Comparison of ENCODE assay signal across 28 cellular contexts in the genomic region with DNA sequence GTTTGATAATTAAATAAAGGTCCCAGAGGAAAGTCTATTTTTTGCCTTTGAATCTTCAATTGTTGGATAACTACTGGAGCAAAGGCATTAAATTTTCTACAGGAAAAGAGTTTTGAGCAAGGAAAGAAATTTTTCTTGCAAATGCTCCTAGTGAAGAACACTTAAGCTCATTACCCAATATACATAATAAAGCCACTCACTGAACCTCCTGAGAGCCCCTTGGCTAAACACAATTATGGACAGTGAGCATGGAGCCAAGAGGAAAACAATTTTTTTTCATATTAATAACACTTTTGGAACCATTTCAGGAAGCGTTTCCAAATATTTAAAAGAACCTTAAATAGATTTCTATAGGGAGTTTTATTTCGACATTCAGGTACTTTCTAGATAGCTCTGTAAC.
"Had no signal": no experiment of that assay in that cellular context is flagged by ENCODE, and none has a peak within 500 bp of the region (broad histone marks: within the 10 kb centered on the region; RNA-seq: fewer than 3 reads in every experiment).

No MANE protein-coding gene starts in this region.

- DNase-seq: colonic mucosa; effector CD8-positive, alpha-beta T cell; endodermal cell; foreskin fibroblast; gastrocnemius medialis; head of caudate nucleus; hippocampal formation; immature natural killer cell; islet precursor cell; kidney glomerular epithelial cell; left colon; left ventricle myocardium superior; lower lobe of right lung; naive thymus-derived CD8-positive, alpha-beta T cell; occipital lobe; ovary; posterior cingulate gyrus; psoas muscle; right cardiac atrium; sigmoid colon; stimulated activated CD4-positive, alpha-beta T cell treated with anti-CD3 and anti-CD28 coated beads, Interleukin-2, amount 100 ng/mL, for 24 hours; stimulated activated CD4-positive, alpha-beta T cell treated with anti-CD3 and anti-CD28 coated beads, Interleukin-4, amount 100 ng/mL, for 24 hours; stimulated activated naive CD4-positive, alpha-beta T cell treated with Interleukin-2 at 50 U/mL for 16 hours; stomach; tibial artery had no signal

- H3K4me3 ChIP-seq: colonic mucosa, gastrocnemius medialis, lower lobe of right lung, ovary, psoas muscle, sigmoid colon, stomach, tibial artery had no signal

- ATAC-seq: esophagus mucosa; gastrocnemius medialis; left colon; left ventricle myocardium superior; naive thymus-derived CD8-positive, alpha-beta T cell; psoas muscle; right cardiac atrium; stimulated activated effector memory CD8-positive, alpha-beta T cell treated with anti-CD3 and anti-CD28 coated beads, Interleukin-12 subunit alpha, Interleukin-12 subunit beta, amount 100 ng/mL, for 72 hours had no signal

- H3K27me3 ChIP-seq: colonic mucosa, gastrocnemius medialis, ovary, sigmoid colon, stomach, tibial artery had no signal

- H3K4me1 ChIP-seq: colonic mucosa, gastrocnemius medialis, lower lobe of right lung, psoas muscle, sigmoid colon, stomach, tibial artery had no signal

- H3K9me3 ChIP-seq: colonic mucosa, gastrocnemius medialis, lower lobe of right lung, ovary, psoas muscle, sigmoid colon, stomach, tibial artery had no signal

- H3K36me3 ChIP-seq: colonic mucosa, gastrocnemius medialis, lower lobe of right lung, ovary, sigmoid colon, stomach, tibial artery had no signal

- H3K27ac ChIP-seq: colonic mucosa, epithelial cell of prostate, gastrocnemius medialis, lower lobe of right lung, ovary, psoas muscle, sigmoid colon, stomach, tibial artery had no signal
